In the genomic region with DNA sequence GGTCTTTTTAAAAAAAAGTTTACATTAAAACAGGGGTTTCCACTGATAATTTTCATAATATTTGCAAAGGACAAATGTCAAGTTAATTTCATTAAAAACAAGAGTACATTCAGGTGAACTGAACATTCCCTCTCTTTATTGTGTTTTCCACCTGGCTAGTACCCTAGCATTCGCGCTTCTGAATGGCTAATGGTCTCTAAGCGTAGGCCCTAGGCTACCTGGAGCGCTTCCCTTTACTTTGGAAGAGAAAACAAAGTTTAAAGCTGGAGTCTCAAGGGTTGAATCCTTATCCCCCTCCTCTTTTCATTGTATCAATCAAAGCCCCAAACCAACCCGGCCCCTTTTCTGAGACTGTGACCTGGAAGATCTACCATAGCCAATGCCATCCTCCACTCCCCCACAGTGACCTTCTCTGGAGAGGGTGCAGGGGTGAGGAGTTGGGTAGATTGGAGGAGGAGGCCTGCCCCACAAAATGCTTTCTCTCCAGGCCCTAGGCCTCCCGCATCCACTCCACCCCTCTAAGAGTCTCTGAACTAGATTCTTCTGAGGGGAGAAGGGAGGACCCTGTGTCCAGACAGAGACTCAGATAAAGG, we compare ENCODE assay signal across 25 cellular contexts.
"Had no signal": no experiment of that assay in that cellular context is flagged by ENCODE, and none has a peak within 500 bp of the region (broad histone marks: within the 10 kb centered on the region; RNA-seq: fewer than 3 reads in every experiment).

No MANE protein-coding gene starts in this region.

- H3K36me3 ChIP-seq: gastrocnemius medialis, ovary, right lobe of liver, upper lobe of right lung had no signal

- ATAC-seq: activated CD8-positive, alpha-beta T cell treated with anti-CD3 and anti-CD28 coated beads for 36 hours; activated naive CD4-positive, alpha-beta T cell treated with anti-CD3 and anti-CD28 coated beads, Interleukin-2, amount 50 U/mL, for 72 hours; activated T-cell treated with anti-CD3 and anti-CD28 coated beads, Interleukin-2, amount 50 U/mL, for 4 hours; gastrocnemius medialis; left colon; naive thymus-derived CD4-positive, alpha-beta T cell; right lobe of liver; stimulated activated memory B cell treated with anti-CD40 and anti-IgM and Interleukin-4, amounts not matched to agents 10 μg/mL and 1 μg/mL and 100 μg/mL, for 72 hours; stimulated activated naive CD8-positive, alpha-beta T cell treated with anti-CD3 and anti-CD28 coated beads, Interleukin-15, amount 100 ng/mL, for 72 hours; upper lobe of right lung had no signal

- H3K36me3 Mint-ChIP-seq: mesothelial cell of epicardium; naive thymus-derived CD4-positive, alpha-beta T cell; stimulated activated memory B cell treated with anti-CD40 and anti-IgM and Interleukin-4, amounts not matched to agents 10 μg/mL and 1 μg/mL and 100 μg/mL, for 72 hours had no signal

- H3K9me3 ChIP-seq: gastrocnemius medialis, ovary, right lobe of liver, upper lobe of right lung had no signal

- H2AFZ ChIP-seq: hepatocyte had no signal

- DNase-seq: activated CD4-positive, alpha-beta T cell treated with anti-CD3 and anti-CD28 coated beads, Interleukin-2, amount 50 U/mL, for 1 hour; activated CD8-positive, alpha-beta T cell treated with anti-CD3 and anti-CD28 coated beads for 36 hours; activated naive CD4-positive, alpha-beta T cell; activated T-cell treated with anti-CD3 and anti-CD28 coated beads, Interleukin-2, amount 50 U/mL, for 4 hours; gastrocnemius medialis; kidney; left colon; naive thymus-derived CD4-positive, alpha-beta T cell; ovary; right lobe of liver; stimulated activated CD4-positive, alpha-beta T cell treated with anti-CD3 and anti-CD28 coated beads, Interleukin-1b, Interleukin-23, amount 100 ng/mL, for 48 hours; stimulated activated CD4-positive, alpha-beta T cell treated with anti-CD3 and anti-CD28 coated beads, Interleukin-4, amount 100 ng/mL, for 4 hours; stimulated activated CD8-positive, alpha-beta memory T cell treated with anti-CD3 and anti-CD28 coated beads, Interleukin-4, amount 100 ng/mL, for 48 hours; stimulated activated naive CD8-positive, alpha-beta T cell treated with anti-CD3 and anti-CD28 coated beads, Interleukin-15, amount 100 ng/mL, for 72 hours; substantia nigra; T-helper 2 cell; upper lobe of right lung had no signal

- H3K4me1 ChIP-seq: right lobe of liver had no signal

- H3K27me3 ChIP-seq: ovary, right lobe of liver had no signal

- H3K79me2 ChIP-seq: hepatocyte had no signal

- H3K4me3 Mint-ChIP-seq: activated CD8-positive, alpha-beta T cell treated with anti-CD3 and anti-CD28 coated beads for 36 hours; activated T-cell treated with anti-CD3 and anti-CD28 coated beads, Interleukin-2, amount 50 U/mL, for 4 hours; central memory CD8-positive, alpha-beta T cell; dendritic cell treated with granulocyte-macrophage colony-stimulating factor and Interleukin-4, amounts not matched to agents 40 ng/mL and 50 ng/mL, for 4 days; mesothelial cell of epicardium; stimulated activated memory B cell treated with anti-CD40 and anti-IgM and Interleukin-4, amounts not matched to agents 10 μg/mL and 1 μg/mL and 100 μg/mL, for 72 hours; stimulated activated naive CD8-positive, alpha-beta T cell treated with anti-CD3 and anti-CD28 coated beads, Interleukin-15, amount 100 ng/mL, for 72 hours had no signal

- H3K27ac Mint-ChIP-seq: activated CD8-positive, alpha-beta T cell treated with anti-CD3 and anti-CD28 coated beads for 36 hours; activated naive CD4-positive, alpha-beta T cell treated with anti-CD3 and anti-CD28 coated beads, Interleukin-2, amount 50 U/mL, for 72 hours; dendritic cell treated with granulocyte-macrophage colony-stimulating factor and Interleukin-4, amounts not matched to agents 40 ng/mL and 50 ng/mL, for 4 days; mesothelial cell of epicardium; progenitor cell of endocrine pancreas; stimulated activated memory B cell treated with anti-CD40 and anti-IgM and Interleukin-4, amounts not matched to agents 10 μg/mL and 1 μg/mL and 100 μg/mL, for 72 hours had no signal

- H3K4me2 ChIP-seq: hepatocyte had no signal

- H3K27ac ChIP-seq: gastrocnemius medialis, hepatocyte, ovary, right lobe of liver, skin epidermis, upper lobe of right lung had no signal

- H3K4me3 ChIP-seq: gastrocnemius medialis, hepatocyte, ovary, right lobe of liver, skin epidermis, upper lobe of right lung had no signal

- H3K9me3 Mint-ChIP-seq: activated CD8-positive, alpha-beta T cell treated with anti-CD3 and anti-CD28 coated beads for 36 hours; activated naive CD4-positive, alpha-beta T cell treated with anti-CD3 and anti-CD28 coated beads, Interleukin-2, amount 50 U/mL, for 72 hours; activated T-cell treated with anti-CD3 and anti-CD28 coated beads, Interleukin-2, amount 50 U/mL, for 4 hours; central memory CD8-positive, alpha-beta T cell; dendritic cell treated with granulocyte-macrophage colony-stimulating factor and Interleukin-4, amounts not matched to agents 40 ng/mL and 50 ng/mL, for 4 days; mesothelial cell of epicardium; stimulated activated memory B cell treated with anti-CD40 and anti-IgM and Interleukin-4, amounts not matched to agents 10 μg/mL and 1 μg/mL and 100 μg/mL, for 72 hours; stimulated activated naive CD8-positive, alpha-beta T cell treated with anti-CD3 and anti-CD28 coated beads, Interleukin-15, amount 100 ng/mL, for 72 hours had no signal
